8 cellular contexts compared by ENCODE assay signal in the genomic region with DNA sequence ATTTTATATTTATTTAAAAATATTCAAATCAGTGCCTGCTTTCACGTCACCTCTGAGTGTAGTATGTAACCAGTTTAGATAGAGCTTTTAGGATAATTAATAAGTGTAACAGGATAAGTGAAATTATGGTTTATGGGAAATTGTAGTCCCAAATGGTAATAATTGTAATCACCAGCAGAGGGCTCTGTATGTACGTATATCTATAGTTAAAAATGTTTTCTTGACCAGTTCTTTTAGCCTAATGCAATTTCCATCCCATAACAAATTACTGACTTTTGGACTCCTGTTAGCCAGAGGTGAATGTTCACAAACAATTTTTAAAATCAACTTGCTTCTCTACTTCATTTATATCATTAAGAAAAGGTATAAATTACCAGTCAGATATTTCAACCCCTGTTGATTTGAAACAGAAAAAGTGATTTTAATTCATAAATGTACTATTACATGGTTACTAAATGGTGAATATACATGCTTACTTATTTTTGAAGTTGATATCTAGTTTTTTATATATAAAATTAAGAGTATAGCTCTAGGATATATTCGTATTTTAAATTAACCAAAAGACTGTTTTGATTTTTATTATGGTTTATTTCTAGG. TPM values are rescaled to one million over a fixed set of nuclear protein-coding genes. Genes with fewer than 3 reads are reported as not detected.
DNase-seq lines count a peak whose midpoint lies in the region; ATAC-seq and FAIRE-seq lines count a peak whose summit lies in the region.

No MANE protein-coding gene starts in this region.

- no peak overlapping the region for H3K4me3 Mint-ChIP-seq in activated naive CD4-positive, alpha-beta T cell treated with anti-CD3 and anti-CD28 coated beads for 36 hours
- H3K4me3 Mint-ChIP-seq in T-cell, result no peak overlapping the region

- H3K36me3 ChIP-seq in small intestine (ENCODE audit: control insufficient read depth in 2 of 2, insufficient read depth in 2 of 2, low read length in 2 of 2), result peaks cover 3 to 6% of the 10 kb centered on the region in 2 donors

- ATAC-seq in T-cell (replicated peaks in 1 of 4) (no peak), GM19463 (IDR thresholded peaks at IDR 0.05; ENCODE audit: unreplicated experiment) (no peak), GM21390 (IDR thresholded peaks at IDR 0.05; ENCODE audit: unreplicated experiment) (no peak)

- WGBS in small intestine, 3 donors, result 38 to 40% (median 39%) methylated on average over 3 of the region's 3 CpGs

- H3K9me3 Mint-ChIP-seq in activated naive CD4-positive, alpha-beta T cell treated with anti-CD3 and anti-CD28 coated beads for 36 hours, result peaks cover 8% of the 10 kb centered on the region
- no peaks in the 10 kb centered on the region for H3K9me3 Mint-ChIP-seq in T-cell

- intact Hi-C loops in activated naive CD4-positive, alpha-beta T cell treated with anti-CD3 and anti-CD28 coated beads for 36 hours (cut with micrococcal nuclease), result loop anchor here (1.0 to 2.0 kb wide), 8 partner anchors 25 to 646 kb away; partner anchors contain the start of gene SLC30A7

- CTCF ChIA-PET in activated naive CD4-positive, alpha-beta T cell treated with anti-CD3 and anti-CD28 coated beads for 36 hours (lab: Charles Lee), result interaction anchor here (0.6 to 5.6 kb wide), 13 partner anchors 13 to 1111 kb away, joined by 3 to 38 read pairs (median 4); partner anchors contain the start of genes S1PR1 and SLC30A7
- CTCF ChIA-PET in T-cell (lab: Charles Lee), result interaction anchor here (0.6 to 6.2 kb wide), 28 partner anchors 11 to 437 kb away, joined by 3 to 92 read pairs (median 4); partner anchors contain the start of gene S1PR1 (in 1 of the 2)

- peaks cover 24% of the 10 kb centered on the region for H3K36me3 Mint-ChIP-seq in activated naive CD4-positive, alpha-beta T cell treated with anti-CD3 and anti-CD28 coated beads for 36 hours (ENCODE audit: low read depth)
- H3K36me3 Mint-ChIP-seq in T-cell, result peaks cover 53% of the 10 kb centered on the region

- no peak overlapping the region for H3K4me3 ChIP-seq in small intestine (ENCODE audit: low read depth in 1 of 2, low read length in 2 of 2)

- H3K27ac Mint-ChIP-seq in activated naive CD4-positive, alpha-beta T cell treated with anti-CD3 and anti-CD28 coated beads for 36 hours, result peak overlapping the region; percentile 39
- peak overlapping the region; percentile 81 to 86 for H3K27ac Mint-ChIP-seq in T-cell

- H3K27ac ChIP-seq in small intestine (ENCODE audit: low read depth in 1 of 2, low read length in 1 of 2), result no peak overlapping the region

- no peak for DNase-seq in activated naive CD4-positive, alpha-beta T cell treated with anti-CD3 and anti-CD28 coated beads for 36 hours
- DNase-seq in activated naive CD4-positive, alpha-beta T cell treated with Interleukin-2 at 50 U/mL for 16 hours, result no peak
- peak; percentile 57 for DNase-seq in LoVo (ENCODE audit: low spot score)
- peak in 1 of 34 experiments; percentile 17 for DNase-seq in T-cell
- peak in 1 of 2 donors; percentile 17 for DNase-seq in frontal cortex (ENCODE audit: low spot score in 2 of 2)
- peak; percentile 57 for DNase-seq in small intestine

- H3K27me3 Mint-ChIP-seq in activated naive CD4-positive, alpha-beta T cell treated with anti-CD3 and anti-CD28 coated beads for 36 hours (ENCODE audit: low read depth), result no peaks in the 10 kb centered on the region
- H3K27me3 Mint-ChIP-seq in T-cell, result no peaks in the 10 kb centered on the region

- no peaks in the 10 kb centered on the region for H3K27me3 ChIP-seq in small intestine (ENCODE audit: control insufficient read depth in 2 of 2, insufficient read depth in 2 of 2, low read length in 2 of 2)

- H3K9me3 ChIP-seq in small intestine (ENCODE audit: control insufficient read depth, low read depth), result no peaks in the 10 kb centered on the region

- FAIRE-seq in frontal cortex (lab: Jason Lieb, UNC) (peak; percentile 93), small intestine (lab: Jason Lieb, UNC) (peak; percentile 92)

- peaks cover 16% of the 10 kb centered on the region for H3K4me1 Mint-ChIP-seq in activated naive CD4-positive, alpha-beta T cell treated with anti-CD3 and anti-CD28 coated beads for 36 hours (ENCODE audit: low read depth)
- H3K4me1 Mint-ChIP-seq in T-cell, result peaks cover 29 to 38% (median 37%) of the 10 kb centered on the region in 3 donors

- POLR2A ChIA-PET in T-cell (lab: Charles Lee), result no interaction called here

- H3K4me1 ChIP-seq in small intestine (ENCODE audit: control insufficient read depth in 2 of 2, insufficient read depth in 1 of 2, low read depth in 1 of 2, low read length in 1 of 2), result no peaks in the 10 kb centered on the region

RNA-seq across cellular contexts. Expression of gene SLC30A7, which starts 25.3 kb away (rescaled TPM):
- 10 to 100 TPM; 32.4 to 32.6 TPM for total RNA-seq in activated naive CD4-positive, alpha-beta T cell treated with anti-CD3 and anti-CD28 coated beads for 36 hours
- 10 to 100 TPM; 28.8 to 44.1 (median 36.9) TPM for total RNA-seq in T-cell
- 30.2 TPM for total RNA-seq in frontal cortex
- 1 to 10 TPM; 2.0 to 5.9 (median 2.2) TPM for polyA plus RNA-seq in small intestine

RNA-seq across cellular contexts. Expression of gene EXTL2, which starts 26.6 kb away (rescaled TPM):
- total RNA-seq in activated naive CD4-positive, alpha-beta T cell treated with anti-CD3 and anti-CD28 coated beads for 36 hours, result 1 to 10 TPM; 3.1 to 3.3 TPM
- total RNA-seq in T-cell (1 to 10 TPM; 2.4 to 4.1 (median 2.7) TPM), frontal cortex (28.9 TPM)
- 1 to 10 TPM; 1.3 to 5.2 (median 1.9) TPM for polyA plus RNA-seq in small intestine

Comparison
In these comparisons a context has a peak if more than half of its experiments do, and no peak if none do; other contexts are left out.
1. DNase-seq: peak in LoVo (single experiment) and small intestine (single experiment); none in activated naive CD4-positive, alpha-beta T cell treated with anti-CD3 and anti-CD28 coated beads for 36 hours (single experiment) and activated naive CD4-positive, alpha-beta T cell treated with Interleukin-2 at 50 U/mL for 16 hours (single experiment).